Comparison of ENCODE assay signal across 15 cellular contexts in genomic region chr2:215841175-215841816, GRCh38.
DNase-seq lines count a peak whose midpoint lies in the region; ATAC-seq and TF ChIP-seq lines count a peak whose summit lies in the region.
"Had no signal": no experiment of that assay in that cellular context is flagged by ENCODE, and none has a peak within 500 bp of the region (broad histone marks: within the 10 kb centered on the region; RNA-seq: fewer than 3 reads in every experiment).

No MANE protein-coding gene starts in this region.

- H3K27me3 ChIP-seq in left ventricle myocardium inferior (ENCODE audit: low read depth) = no peaks in the 10 kb centered on the region
- H3K27me3 ChIP-seq in effector memory CD4-positive, alpha-beta T cell (replicated peaks; ENCODE audit: control insufficient read depth, insufficient read depth, low read length, poor library complexity, severe bottlenecking) = no peaks in the 10 kb centered on the region
- H3K27me3 ChIP-seq: neural progenitor cell had no signal

- H3K4me3 ChIP-seq in left ventricle myocardium inferior = no peak overlapping the region
- H3K4me3 ChIP-seq in effector memory CD4-positive, alpha-beta T cell (ENCODE audit: insufficient read depth, low read depth, low read length, poor library complexity, severe bottlenecking) = no peak overlapping the region
- H3K4me3 ChIP-seq: lung, neural progenitor cell had no signal

- peak overlapping the region; percentile 62 for H3K27ac ChIP-seq in left ventricle myocardium inferior (replicated peaks)
- no peak overlapping the region for H3K27ac ChIP-seq in effector memory CD4-positive, alpha-beta T cell (ENCODE audit: insufficient read depth, low read length, poor library complexity, severe bottlenecking)
- H3K27ac ChIP-seq: neural progenitor cell had no signal

- DNase-seq in left ventricle myocardium inferior (no peak), cardiac septum (ENCODE audit: low spot score) (no peak), ecto neural progenitor cell (ENCODE audit: low spot score) (peak; percentile 57), DMS53 treated with DMSO at 0.1 percent for 48 hours (lab: John Stamatoyannopoulos, UW; ENCODE audit: unreplicated experiment) (no peak), AML-193 (lab: John Stamatoyannopoulos, UW) (no peak)
- no peak for DNase-seq in effector memory CD4-positive, alpha-beta T cell
- DNase-seq: activated naive CD8-positive, alpha-beta T cell treated with anti-CD3 and anti-CD28 coated beads, Interleukin-2, amount 10 ng/mL, durations not matched to agents 7 days and 5 days; cerebellar nuclear complex; erythroblast; hypothalamus had no signal

- H3K4me1 ChIP-seq in left ventricle myocardium inferior = peaks cover 16% of the 10 kb centered on the region
- no peaks in the 10 kb centered on the region for H3K4me1 ChIP-seq in effector memory CD4-positive, alpha-beta T cell (ENCODE audit: control insufficient read depth, insufficient read depth, low read length, poor library complexity, severe bottlenecking)
- H3K4me1 ChIP-seq: neural progenitor cell had no signal

- TF ChIP-seq CTCF in left ventricle myocardium inferior (IDR thresholded peaks at IDR 0.05; ENCODE audit: borderline replicate concordance) = no peak

- ATAC-seq in HG03159 (IDR thresholded peaks at IDR 0.05; ENCODE audit: unreplicated experiment) (peak; percentile 6), HG03442 (IDR thresholded peaks at IDR 0.05; ENCODE audit: unreplicated experiment) (no peak)
- ATAC-seq: WTC11 had no signal

- intact Hi-C loops in left ventricle myocardium inferior (cut with micrococcal nuclease) = no loop called here
- intact Hi-C loops in cardiac septum (cut with DNase I) = loop anchor here (5.0 kb wide), 1 partner anchor 379 kb away; no protein-coding TSS in a partner anchor

- H3K9me3 ChIP-seq in left ventricle myocardium inferior (replicated peaks) = no peaks in the 10 kb centered on the region
- H3K9me3 ChIP-seq in effector memory CD4-positive, alpha-beta T cell (ENCODE audit: control insufficient read depth, low read length) = no peaks in the 10 kb centered on the region

- no peaks in the 10 kb centered on the region for H3K36me3 ChIP-seq in left ventricle myocardium inferior
- H3K36me3 ChIP-seq in effector memory CD4-positive, alpha-beta T cell (ENCODE audit: control insufficient read depth, insufficient read depth, low read length) = no peaks in the 10 kb centered on the region
- H3K36me3 ChIP-seq: neural progenitor cell had no signal
